In the genomic region with DNA sequence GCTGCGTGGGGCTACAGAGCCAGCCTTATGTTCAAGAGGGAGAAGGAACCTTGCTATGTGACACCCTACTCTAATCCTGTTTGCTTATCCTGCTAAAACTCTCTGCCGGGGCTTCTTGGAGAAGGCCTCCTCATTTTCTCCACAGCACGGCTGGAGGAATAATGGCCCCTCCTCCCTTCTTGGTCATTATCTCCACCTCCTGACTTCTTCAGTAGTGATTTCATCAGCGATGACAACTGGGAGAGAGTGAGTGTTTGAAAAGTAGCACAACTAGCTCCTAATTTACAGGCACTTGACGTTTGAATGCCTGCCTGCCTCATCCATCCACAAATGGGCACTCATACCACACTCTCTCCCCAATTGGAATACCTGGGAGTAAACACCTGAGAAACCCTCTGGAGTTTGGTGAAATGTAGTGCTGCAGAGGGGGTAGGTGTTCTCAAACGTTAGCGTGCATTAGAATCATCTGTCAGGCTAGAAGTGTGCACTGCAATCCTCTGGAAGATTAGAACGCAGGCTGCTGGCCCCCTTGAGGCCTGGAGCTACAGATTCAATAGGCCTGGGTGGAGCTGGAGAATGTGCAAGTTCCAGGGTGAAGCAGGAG, we compare ENCODE assay signal across 17 cellular contexts.
"Had no signal": no experiment of that assay in that cellular context is flagged by ENCODE, and none has a peak within 500 bp of the region (broad histone marks: within the 10 kb centered on the region; RNA-seq: fewer than 3 reads in every experiment).

No MANE protein-coding gene starts in this region.

- H3K27ac Mint-ChIP-seq: activated B cell treated with CpG ODN at 0.5 μM for 24 hours; activated CD4-positive, alpha-beta T cell treated with anti-CD3 and anti-CD28 coated beads, Interleukin-2, amount 10 ng/mL, durations not matched to agents 7 days and 5 days; activated naive CD4-positive, alpha-beta T cell treated with anti-CD3 and anti-CD28 coated beads for 36 hours; naive B cell; T-helper 1 cell treated with Interleukin-12 subunit alpha and Interleukin-12 subunit beta and Interleukin-4 antibody, amounts not matched to agents 30 μg/mL and 1 μg/mL, for 36 hours had no signal

- ATAC-seq: gastroesophageal sphincter had no signal

- H3K27ac ChIP-seq: epithelial cell of prostate, gastroesophageal sphincter, hepatocyte, right atrium auricular region had no signal

- H3K36me3 ChIP-seq: gastroesophageal sphincter, right atrium auricular region had no signal

- DNase-seq: activated B cell treated with CpG ODN at 0.5 μM for 24 hours; activated CD4-positive, alpha-beta T cell treated with anti-CD3 and anti-CD28 coated beads, Interleukin-2, amount 10 ng/mL, durations not matched to agents 7 days and 5 days; activated CD8-positive, alpha-beta memory T cell treated with anti-CD3 and anti-CD28 coated beads for 24 hours; activated naive CD4-positive, alpha-beta T cell treated with anti-CD3 and anti-CD28 coated beads for 36 hours; central memory CD4-positive, alpha-beta T cell; cortex of kidney; effector CD8-positive, alpha-beta T cell; kidney glomerular epithelial cell; naive B cell; posterior cingulate gyrus; stimulated activated naive CD4-positive, alpha-beta T cell; substantia nigra had no signal

- H3K27me3 Mint-ChIP-seq: activated B cell treated with CpG ODN at 0.5 μM for 24 hours, naive B cell had no signal

- H3K27me3 ChIP-seq: gastroesophageal sphincter, hepatocyte, right atrium auricular region had no signal

- H3K4me3 ChIP-seq: gastroesophageal sphincter, hepatocyte, right atrium auricular region had no signal

- H3K4me1 Mint-ChIP-seq: activated B cell treated with CpG ODN at 0.5 μM for 24 hours; activated CD4-positive, alpha-beta T cell treated with anti-CD3 and anti-CD28 coated beads, Interleukin-2, amount 10 ng/mL, durations not matched to agents 7 days and 5 days; naive B cell had no signal

- H3K4me3 Mint-ChIP-seq: activated B cell treated with CpG ODN at 0.5 μM for 24 hours; activated CD4-positive, alpha-beta T cell treated with anti-CD3 and anti-CD28 coated beads, Interleukin-2, amount 10 ng/mL, durations not matched to agents 7 days and 5 days; activated naive CD4-positive, alpha-beta T cell treated with anti-CD3 and anti-CD28 coated beads for 36 hours; naive B cell; T-helper 1 cell treated with Interleukin-12 subunit alpha and Interleukin-12 subunit beta and Interleukin-4 antibody, amounts not matched to agents 30 μg/mL and 1 μg/mL, for 36 hours had no signal
